Comparison of ENCODE assay signal across 1 cellular context in genomic region chr14:22561661-22562579, GRCh38.
TF ChIP-seq lines count a peak whose summit lies in the region.

No MANE protein-coding gene starts in this region.

TF ChIP-seq in GM12878, 131 proteins besides CTCF, POLR2A, EP300 and RAD21 (continued from another document and continues in another):
- TF ChIP-seq EGR1 (IDR thresholded peaks at IDR 0.05; ENCODE audit: borderline replicate concordance in 1 of 2, low read depth in 2 of 2, low read length in 2 of 2), result peak in 1 of 2 experiments; percentile 82; a peak in 2 of 3 replicates
- no peak for TF ChIP-seq E2F4 (IDR thresholded peaks at IDR 0.05; ENCODE audit: low read depth, low read length)
- no peak for TF ChIP-seq KDM1A (IDR thresholded peaks at IDR 0.05; ENCODE audit: borderline replicate concordance)
- no peak for TF ChIP-seq ZBTB4 (CRISPR knock-in tag; IDR thresholded peaks at IDR 0.05)
- TF ChIP-seq MTA2 (IDR thresholded peaks at IDR 0.05; ENCODE audit: low read depth), result peak; percentile 65; the same call in 1 of the 2 replicates
- peak; percentile 52 for TF ChIP-seq SKIL (IDR thresholded peaks at IDR 0.05; ENCODE audit: low read depth, poor library complexity, severe bottlenecking)
- TF ChIP-seq, protein P1, sequence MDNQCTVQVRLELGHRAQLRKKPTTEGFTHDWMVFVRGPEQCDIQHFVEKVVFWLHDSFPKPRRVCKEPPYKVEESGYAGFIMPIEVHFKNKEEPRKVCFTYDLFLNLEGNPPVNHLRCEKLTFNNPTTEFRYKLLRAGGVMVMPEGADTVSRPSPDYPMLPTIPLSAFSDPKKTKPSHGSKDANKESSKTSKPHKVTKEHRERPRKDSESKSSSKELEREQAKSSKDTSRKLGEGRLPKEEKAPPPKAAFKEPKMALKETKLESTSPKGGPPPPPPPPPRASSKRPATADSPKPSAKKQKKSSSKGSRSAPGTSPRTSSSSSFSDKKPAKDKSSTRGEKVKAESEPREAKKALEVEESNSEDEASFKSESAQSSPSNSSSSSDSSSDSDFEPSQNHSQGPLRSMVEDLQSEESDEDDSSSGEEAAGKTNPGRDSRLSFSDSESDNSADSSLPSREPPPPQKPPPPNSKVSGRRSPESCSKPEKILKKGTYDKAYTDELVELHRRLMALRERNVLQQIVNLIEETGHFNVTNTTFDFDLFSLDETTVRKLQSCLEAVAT (IDR thresholded peaks at IDR 0.05), result peak; percentile 70
- TF ChIP-seq, protein P2, sequence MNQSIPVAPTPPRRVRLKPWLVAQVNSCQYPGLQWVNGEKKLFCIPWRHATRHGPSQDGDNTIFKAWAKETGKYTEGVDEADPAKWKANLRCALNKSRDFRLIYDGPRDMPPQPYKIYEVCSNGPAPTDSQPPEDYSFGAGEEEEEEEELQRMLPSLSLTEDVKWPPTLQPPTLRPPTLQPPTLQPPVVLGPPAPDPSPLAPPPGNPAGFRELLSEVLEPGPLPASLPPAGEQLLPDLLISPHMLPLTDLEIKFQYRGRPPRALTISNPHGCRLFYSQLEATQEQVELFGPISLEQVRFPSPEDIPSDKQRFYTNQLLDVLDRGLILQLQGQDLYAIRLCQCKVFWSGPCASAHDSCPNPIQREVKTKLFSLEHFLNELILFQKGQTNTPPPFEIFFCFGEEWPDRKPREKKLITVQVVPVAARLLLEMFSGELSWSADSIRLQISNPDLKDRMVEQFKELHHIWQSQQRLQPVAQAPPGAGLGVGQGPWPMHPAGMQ (IDR thresholded peaks at IDR 0.05; ENCODE audit: borderline replicate concordance), result no peak
- TF ChIP-seq CEBPB (IDR thresholded peaks at IDR 0.05; ENCODE audit: borderline replicate concordance in 1 of 2, low read depth in 2 of 2, low read length in 2 of 2), result no peak
- TF ChIP-seq ELK1 (IDR thresholded peaks at IDR 0.05; ENCODE audit: low read depth, low read length), result 0 out of 2 replicates have a peak, but pooled peaks have one; percentile 28
- TF ChIP-seq EZH2 (IDR thresholded peaks at IDR 0.05; ENCODE audit: borderline replicate concordance, control insufficient read depth, low read depth, low read length), result no peak
- peak; percentile 69 for TF ChIP-seq DPF2 (IDR thresholded peaks at IDR 0.05)
- TF ChIP-seq LARP7 (IDR thresholded peaks at IDR 0.05), result no peak
- no peak for TF ChIP-seq STAT3 (IDR thresholded peaks at IDR 0.05; ENCODE audit: low read depth, low read length)
- no peak for TF ChIP-seq RB1 (IDR thresholded peaks at IDR 0.05; ENCODE audit: borderline replicate concordance)
- peak; percentile 77 for TF ChIP-seq GATAD2B (conservative IDR thresholded peaks at IDR 0.05; ENCODE audit: low read depth)
- no peak for TF ChIP-seq RFX5 (IDR thresholded peaks at IDR 0.05; ENCODE audit: low read depth, low read length)
- TF ChIP-seq CREM (IDR thresholded peaks at IDR 0.05; ENCODE audit: low read depth), result peak; percentile 74; the same call in 1 of the 2 replicates
- no peak for TF ChIP-seq ZZZ3 (IDR thresholded peaks at IDR 0.05; ENCODE audit: control insufficient read depth, insufficient read length, low read depth)
- TF ChIP-seq SMARCA5 (IDR thresholded peaks at IDR 0.05), result peak; percentile 36; the same call in 1 of the 2 replicates
- TF ChIP-seq GABPA (IDR thresholded peaks at IDR 0.05; ENCODE audit: low read depth), result no peak
- no peak for TF ChIP-seq CHD4 (IDR thresholded peaks at IDR 0.05)
- no peak for TF ChIP-seq TCF12 (IDR thresholded peaks at IDR 0.05; ENCODE audit: low read depth, low read length)
- no peak for TF ChIP-seq ZSCAN29 (IDR thresholded peaks at IDR 0.05)
- TF ChIP-seq ZNF217 (IDR thresholded peaks at IDR 0.05), result no peak
- TF ChIP-seq SUZ12 (IDR thresholded peaks at IDR 0.05; ENCODE audit: unreplicated experiment), result no peak
- TF ChIP-seq, protein P3, sequence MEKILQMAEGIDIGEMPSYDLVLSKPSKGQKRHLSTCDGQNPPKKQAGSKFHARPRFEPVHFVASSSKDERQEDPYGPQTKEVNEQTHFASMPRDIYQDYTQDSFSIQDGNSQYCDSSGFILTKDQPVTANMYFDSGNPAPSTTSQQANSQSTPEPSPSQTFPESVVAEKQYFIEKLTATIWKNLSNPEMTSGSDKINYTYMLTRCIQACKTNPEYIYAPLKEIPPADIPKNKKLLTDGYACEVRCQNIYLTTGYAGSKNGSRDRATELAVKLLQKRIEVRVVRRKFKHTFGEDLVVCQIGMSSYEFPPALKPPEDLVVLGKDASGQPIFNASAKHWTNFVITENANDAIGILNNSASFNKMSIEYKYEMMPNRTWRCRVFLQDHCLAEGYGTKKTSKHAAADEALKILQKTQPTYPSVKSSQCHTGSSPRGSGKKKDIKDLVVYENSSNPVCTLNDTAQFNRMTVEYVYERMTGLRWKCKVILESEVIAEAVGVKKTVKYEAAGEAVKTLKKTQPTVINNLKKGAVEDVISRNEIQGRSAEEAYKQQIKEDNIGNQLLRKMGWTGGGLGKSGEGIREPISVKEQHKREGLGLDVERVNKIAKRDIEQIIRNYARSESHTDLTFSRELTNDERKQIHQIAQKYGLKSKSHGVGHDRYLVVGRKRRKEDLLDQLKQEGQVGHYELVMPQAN (conservative IDR thresholded peaks at IDR 0.05), result no peak
- TF ChIP-seq YBX1 (IDR thresholded peaks at IDR 0.05), result no peak
- TF ChIP-seq, protein P4, sequence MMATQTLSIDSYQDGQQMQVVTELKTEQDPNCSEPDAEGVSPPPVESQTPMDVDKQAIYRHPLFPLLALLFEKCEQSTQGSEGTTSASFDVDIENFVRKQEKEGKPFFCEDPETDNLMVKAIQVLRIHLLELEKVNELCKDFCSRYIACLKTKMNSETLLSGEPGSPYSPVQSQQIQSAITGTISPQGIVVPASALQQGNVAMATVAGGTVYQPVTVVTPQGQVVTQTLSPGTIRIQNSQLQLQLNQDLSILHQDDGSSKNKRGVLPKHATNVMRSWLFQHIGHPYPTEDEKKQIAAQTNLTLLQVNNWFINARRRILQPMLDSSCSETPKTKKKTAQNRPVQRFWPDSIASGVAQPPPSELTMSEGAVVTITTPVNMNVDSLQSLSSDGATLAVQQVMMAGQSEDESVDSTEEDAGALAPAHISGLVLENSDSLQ (IDR thresholded peaks at IDR 0.05), result no peak
- no peak for TF ChIP-seq ZNF622 (IDR thresholded peaks at IDR 0.05)
- TF ChIP-seq RUNX3 (IDR thresholded peaks at IDR 0.05; ENCODE audit: low read length), result no peak
- TF ChIP-seq ZBTB33 (IDR thresholded peaks at IDR 0.05), result no peak
- TF ChIP-seq, protein P5, sequence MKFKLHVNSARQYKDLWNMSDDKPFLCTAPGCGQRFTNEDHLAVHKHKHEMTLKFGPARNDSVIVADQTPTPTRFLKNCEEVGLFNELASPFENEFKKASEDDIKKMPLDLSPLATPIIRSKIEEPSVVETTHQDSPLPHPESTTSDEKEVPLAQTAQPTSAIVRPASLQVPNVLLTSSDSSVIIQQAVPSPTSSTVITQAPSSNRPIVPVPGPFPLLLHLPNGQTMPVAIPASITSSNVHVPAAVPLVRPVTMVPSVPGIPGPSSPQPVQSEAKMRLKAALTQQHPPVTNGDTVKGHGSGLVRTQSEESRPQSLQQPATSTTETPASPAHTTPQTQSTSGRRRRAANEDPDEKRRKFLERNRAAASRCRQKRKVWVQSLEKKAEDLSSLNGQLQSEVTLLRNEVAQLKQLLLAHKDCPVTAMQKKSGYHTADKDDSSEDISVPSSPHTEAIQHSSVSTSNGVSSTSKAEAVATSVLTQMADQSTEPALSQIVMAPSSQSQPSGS (IDR thresholded peaks at IDR 0.05; ENCODE audit: low read length), result no peak
- no peak for TF ChIP-seq TARDBP (IDR thresholded peaks at IDR 0.05; ENCODE audit: borderline replicate concordance)
- TF ChIP-seq BMI1 (IDR thresholded peaks at IDR 0.05; ENCODE audit: borderline replicate concordance), result no peak
- no peak for TF ChIP-seq POU2F2 (IDR thresholded peaks at IDR 0.05; ENCODE audit: borderline replicate concordance, low read depth, low read length)
- peak in 1 of 2 experiments; percentile 80; a peak in 2 of 4 replicates for TF ChIP-seq ETV6 (conservative IDR thresholded peaks at IDR 0.05 in 1 of 2, IDR thresholded peaks at IDR 0.05 in 1 of 2; ENCODE audit: borderline replicate concordance in 1 of 2, low read depth in 1 of 2)
- TF ChIP-seq NBN (IDR thresholded peaks at IDR 0.05), result peak; percentile 52
- TF ChIP-seq WRNIP1 (IDR thresholded peaks at IDR 0.05; ENCODE audit: borderline replicate concordance, low read depth, low read length), result no peak
- peak; percentile 56; the same call in 1 of the 2 replicates for TF ChIP-seq CHD2 (IDR thresholded peaks at IDR 0.05; ENCODE audit: borderline replicate concordance, low read depth, low read length)
- 0 out of 2 replicates have a peak, but pooled peaks have one; percentile 27 for TF ChIP-seq ZNF384 (IDR thresholded peaks at IDR 0.05; ENCODE audit: borderline replicate concordance, low read depth, low read length)
- TF ChIP-seq PAX8 (IDR thresholded peaks at IDR 0.05), result no peak
- TF ChIP-seq SPI1 (IDR thresholded peaks at IDR 0.05; ENCODE audit: borderline replicate concordance, insufficient read depth, low read depth, low read length), result no peak
